8 cellular contexts compared by ENCODE assay signal in the genomic region with DNA sequence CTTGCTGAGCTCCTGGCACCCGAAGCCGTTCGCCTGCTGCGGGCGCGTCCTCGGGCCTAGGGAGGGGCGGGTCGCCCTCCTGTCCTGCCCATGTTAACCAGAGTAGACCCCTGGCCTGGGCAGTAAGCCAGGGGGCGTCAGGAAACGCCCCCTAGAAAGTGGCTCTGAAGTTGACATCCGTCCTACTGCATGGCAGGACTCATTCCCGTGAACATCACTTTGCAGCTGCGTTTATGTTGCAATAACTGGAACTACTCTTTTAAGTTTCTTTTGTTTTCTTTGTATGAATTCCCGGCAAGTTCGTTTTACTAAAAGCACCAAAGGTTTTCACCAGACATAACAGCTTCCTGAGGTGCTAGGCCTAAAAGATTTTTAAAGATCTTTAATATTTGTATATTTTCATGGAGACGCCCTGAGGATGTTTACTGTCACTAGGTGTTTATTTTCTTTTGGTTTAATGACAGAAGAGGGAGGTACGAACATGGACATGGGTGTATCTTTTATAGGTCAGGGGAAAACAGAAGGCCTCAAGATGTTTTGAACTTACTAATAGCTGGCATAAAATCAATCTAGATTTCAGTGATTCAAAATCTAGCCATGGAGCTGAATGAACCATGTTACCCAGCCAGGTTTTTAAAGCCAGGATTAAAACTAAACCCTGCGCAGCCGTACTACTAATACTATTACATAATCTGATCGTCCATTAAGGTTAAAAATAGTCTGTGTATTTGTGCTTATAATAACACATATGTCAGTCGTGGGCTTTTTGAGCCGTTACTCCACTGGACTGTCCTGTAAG. TPM values are rescaled to one million over a fixed set of nuclear protein-coding genes. Genes with fewer than 3 reads are reported as not detected.
DNase-seq lines count a peak whose midpoint lies in the region; ATAC-seq lines count a peak whose summit lies in the region.

No MANE protein-coding gene starts in this region.

- peak overlapping the region; percentile 94 for H3K27ac Mint-ChIP-seq in activated CD8-positive, alpha-beta T cell treated with anti-CD3 and anti-CD28 coated beads, Interleukin-2, amount 10 ng/mL, durations not matched to agents 7 days and 5 days

- peak overlapping the region; percentile 87 for H3K4me3 Mint-ChIP-seq in activated CD8-positive, alpha-beta T cell treated with anti-CD3 and anti-CD28 coated beads, Interleukin-2, amount 10 ng/mL, durations not matched to agents 7 days and 5 days

- no peak for ATAC-seq in activated CD8-positive, alpha-beta T cell treated with anti-CD3 and anti-CD28 coated beads, Interleukin-2, amount 10 ng/mL, durations not matched to agents 7 days and 5 days
- peak; percentile 66 for ATAC-seq in Right ventricle myocardium superior (ENCODE audit: poor library complexity)

- H3K4me1 Mint-ChIP-seq in activated CD8-positive, alpha-beta T cell treated with anti-CD3 and anti-CD28 coated beads, Interleukin-2, amount 10 ng/mL, durations not matched to agents 7 days and 5 days (ENCODE audit: low read depth), result peaks cover 24% of the 10 kb centered on the region

- no peaks in the 10 kb centered on the region for H3K27me3 Mint-ChIP-seq in activated CD8-positive, alpha-beta T cell treated with anti-CD3 and anti-CD28 coated beads, Interleukin-2, amount 10 ng/mL, durations not matched to agents 7 days and 5 days (ENCODE audit: low read depth)

- CTCF ChIA-PET in activated CD8-positive, alpha-beta T cell treated with anti-CD3 and anti-CD28 coated beads, Interleukin-2, amount 10 ng/mL, durations not matched to agents 7 days and 5 days (lab: Charles Lee), result interaction anchor here (1.2 to 2.2 kb wide), 5 partner anchors 8 to 314 kb away, joined by 3 to 7 read pairs (median 4); partner anchors contain the start of gene MAP2K5

- peak overlapping the region; percentile 89 for H3K4me3 ChIP-seq in Jurkat, Clone E6-1 (ENCODE audit: low read length)

- no peaks in the 10 kb centered on the region for H3K9me3 Mint-ChIP-seq in activated CD8-positive, alpha-beta T cell treated with anti-CD3 and anti-CD28 coated beads, Interleukin-2, amount 10 ng/mL, durations not matched to agents 7 days and 5 days (ENCODE audit: insufficient read depth)

- intact Hi-C loops in Right ventricle myocardium superior (cut with DNase I), result no loop called here

- DNase-seq in GM03348 (ENCODE audit: low spot score), result peak; percentile 48
- no peak for DNase-seq in Jurkat, Clone E6-1 (ENCODE audit: low read depth, low spot score)
- no peak for DNase-seq in activated CD8-positive, alpha-beta T cell treated with anti-CD3 and anti-CD28 coated beads, Interleukin-2, amount 10 ng/mL, durations not matched to agents 7 days and 5 days
- DNase-seq in Right ventricle myocardium superior, result no peak
- DNase-seq in pons (ENCODE audit: low spot score), result peak; percentile 45
- DNase-seq in HPDE6-E6E7 (ENCODE audit: extremely low spot score), result no peak
- no peak for DNase-seq in activated CD4-positive, CD25-positive, alpha-beta regulatory T cell treated with anti-CD3 and anti-CD28 coated beads, Interleukin-2, amount 50 U/mL, for 72 hours
- DNase-seq in SKM-1 treated with dmso at 0.1 percent for 144 hours (lab: John Stamatoyannopoulos, UW; ENCODE audit: unreplicated experiment), result no peak

- POLR2A ChIA-PET in activated CD8-positive, alpha-beta T cell treated with anti-CD3 and anti-CD28 coated beads, Interleukin-2, amount 10 ng/mL, durations not matched to agents 7 days and 5 days (lab: Charles Lee), result interaction anchor here (0.6 to 2.1 kb wide), 5 partner anchors 20 to 460 kb away, joined by 3 to 11 read pairs (median 3); partner anchors contain the start of gene MAP2K5

- peaks cover 10% of the 10 kb centered on the region for H3K36me3 Mint-ChIP-seq in activated CD8-positive, alpha-beta T cell treated with anti-CD3 and anti-CD28 coated beads, Interleukin-2, amount 10 ng/mL, durations not matched to agents 7 days and 5 days (ENCODE audit: low read depth)

RNA-seq across cellular contexts. Expression of gene C15orf61, which starts 1.0 kb away (rescaled TPM):
- polyA plus RNA-seq in Jurkat, Clone E6-1 (2012; ENCODE audit: insufficient read depth, insufficient read length), result 9.9 TPM
- total RNA-seq in activated CD8-positive, alpha-beta T cell treated with anti-CD3 and anti-CD28 coated beads, Interleukin-2, amount 10 ng/mL, durations not matched to agents 7 days and 5 days, result 1 to 10 TPM; 5.4 to 5.7 TPM
- total RNA-seq in Right ventricle myocardium superior, result 15.7 TPM

RNA-seq across cellular contexts. Expression of gene MAP2K5, which starts 20.5 kb away (rescaled TPM):
- polyA plus RNA-seq in Jurkat, Clone E6-1 (2012; ENCODE audit: insufficient read depth, insufficient read length), result 19.1 TPM
- 10 to 100 TPM; 18.3 to 20.9 TPM for total RNA-seq in activated CD8-positive, alpha-beta T cell treated with anti-CD3 and anti-CD28 coated beads, Interleukin-2, amount 10 ng/mL, durations not matched to agents 7 days and 5 days
- 18.8 TPM for total RNA-seq in Right ventricle myocardium superior

Comparison
In these comparisons a context has a peak if more than half of its experiments do, and no peak if none do; other contexts are left out.
1. DNase-seq: peak in GM03348 (single experiment) and pons (single experiment); none in Jurkat, Clone E6-1 (single experiment), activated CD8-positive, alpha-beta T cell treated with anti-CD3 and anti-CD28 coated beads, Interleukin-2, amount 10 ng/mL, durations not matched to agents 7 days and 5 days (single experiment), Right ventricle myocardium superior (single experiment), HPDE6-E6E7 (single experiment), activated CD4-positive, CD25-positive, alpha-beta regulatory T cell treated with anti-CD3 and anti-CD28 coated beads, Interleukin-2, amount 50 U/mL, for 72 hours (single experiment) and SKM-1 treated with dmso at 0.1 percent for 144 hours (single experiment).